Comparison of ENCODE assay signal across 11 cellular contexts in genomic region chr5:123874600-123875201, GRCh38.
DNase-seq lines count a peak whose midpoint lies in the region; ATAC-seq and FAIRE-seq lines count a peak whose summit lies in the region.
"Had no signal": no experiment of that assay in that cellular context is flagged by ENCODE, and none has a peak within 500 bp of the region (broad histone marks: within the 10 kb centered on the region; RNA-seq: fewer than 3 reads in every experiment).

No MANE protein-coding gene starts in this region.

- WGBS in small intestine, 3 donors, result 29 to 46% (median 41%) methylated on average over 4 of the region's 4 CpGs

- H3K27me3 ChIP-seq in small intestine (ENCODE audit: control insufficient read depth in 2 of 2, insufficient read depth in 2 of 2, low read length in 2 of 2), result no peaks in the 10 kb centered on the region

- ATAC-seq in activated naive CD8-positive, alpha-beta T cell treated with anti-CD3 and anti-CD28 coated beads, Interleukin-2, amount 50 U/mL, for 24 hours, result no peak

- H3K4me1 Mint-ChIP-seq in activated naive CD8-positive, alpha-beta T cell treated with anti-CD3 and anti-CD28 coated beads, Interleukin-2, amount 50 U/mL, for 24 hours, result no peaks in the 10 kb centered on the region

- no peaks in the 10 kb centered on the region for H3K9me3 Mint-ChIP-seq in activated naive CD8-positive, alpha-beta T cell treated with anti-CD3 and anti-CD28 coated beads, Interleukin-2, amount 50 U/mL, for 24 hours

- H3K4me1 ChIP-seq in small intestine (ENCODE audit: control insufficient read depth in 2 of 2, insufficient read depth in 1 of 2, low read depth in 1 of 2, low read length in 1 of 2), result peaks cover 3 to 5% of the 10 kb centered on the region in 2 donors

- H3K36me3 Mint-ChIP-seq in activated naive CD8-positive, alpha-beta T cell treated with anti-CD3 and anti-CD28 coated beads, Interleukin-2, amount 50 U/mL, for 24 hours (ENCODE audit: low read depth), result no peaks in the 10 kb centered on the region

- peak overlapping the region; percentile 91 for H3K27ac ChIP-seq in angular gyrus (ENCODE audit: low read depth, low read length)
- no peak overlapping the region for H3K27ac ChIP-seq in small intestine (ENCODE audit: low read depth in 1 of 2, low read length in 1 of 2)

- FAIRE-seq in small intestine (lab: Jason Lieb, UNC), result no peak
- FAIRE-seq: A204.1, keratinocyte had no signal

- no peak overlapping the region for H3K4me3 Mint-ChIP-seq in activated naive CD8-positive, alpha-beta T cell treated with anti-CD3 and anti-CD28 coated beads, Interleukin-2, amount 50 U/mL, for 24 hours

- no peaks in the 10 kb centered on the region for H3K9me3 ChIP-seq in small intestine (ENCODE audit: control insufficient read depth, low read depth)

- no peak overlapping the region for H3K4me3 ChIP-seq in small intestine (ENCODE audit: low read depth in 1 of 2, low read length in 2 of 2)

- DNase-seq in NCI-H1436 (lab: John Stamatoyannopoulos, UW) (peak; percentile 45), NCI-H1436 treated with DMSO at 0.1 percent for 48 hours (lab: John Stamatoyannopoulos, UW) (no peak), iPS DF 4.7 (ENCODE audit: extremely low read depth, low spot score) (peak; percentile 33), small intestine (peak; percentile 3), SW 1271 (lab: John Stamatoyannopoulos, UW) (no peak), DMS114 treated with DMSO at 0.1 percent for 48 hours (lab: John Stamatoyannopoulos, UW; ENCODE audit: unreplicated experiment) (no peak)
- no peak for DNase-seq in activated naive CD8-positive, alpha-beta T cell treated with anti-CD3 and anti-CD28 coated beads, Interleukin-2, amount 50 U/mL, for 24 hours
- DNase-seq: activated naive CD4-positive, alpha-beta T cell treated with Interleukin-2 at 50 U/mL for 16 hours had no signal

- H3K27ac Mint-ChIP-seq in activated naive CD8-positive, alpha-beta T cell treated with anti-CD3 and anti-CD28 coated beads, Interleukin-2, amount 50 U/mL, for 24 hours, result no peak overlapping the region

- no peaks in the 10 kb centered on the region for H3K27me3 Mint-ChIP-seq in activated naive CD8-positive, alpha-beta T cell treated with anti-CD3 and anti-CD28 coated beads, Interleukin-2, amount 50 U/mL, for 24 hours

- no peaks in the 10 kb centered on the region for H3K36me3 ChIP-seq in small intestine (ENCODE audit: control insufficient read depth in 2 of 2, insufficient read depth in 2 of 2, low read length in 2 of 2)

Comparison
In these comparisons a context has a peak if more than half of its experiments do, and no peak if none do; other contexts are left out.
1. DNase-seq: peak in NCI-H1436 (single experiment), iPS DF 4.7 (single experiment) and small intestine (single experiment); none in NCI-H1436 treated with DMSO at 0.1 percent for 48 hours (single experiment), SW 1271 (0 of 2), activated naive CD8-positive, alpha-beta T cell treated with anti-CD3 and anti-CD28 coated beads, Interleukin-2, amount 50 U/mL, for 24 hours (single experiment) and DMS114 treated with DMSO at 0.1 percent for 48 hours (single experiment).